14 cellular contexts compared by ENCODE assay signal in the genomic region with DNA sequence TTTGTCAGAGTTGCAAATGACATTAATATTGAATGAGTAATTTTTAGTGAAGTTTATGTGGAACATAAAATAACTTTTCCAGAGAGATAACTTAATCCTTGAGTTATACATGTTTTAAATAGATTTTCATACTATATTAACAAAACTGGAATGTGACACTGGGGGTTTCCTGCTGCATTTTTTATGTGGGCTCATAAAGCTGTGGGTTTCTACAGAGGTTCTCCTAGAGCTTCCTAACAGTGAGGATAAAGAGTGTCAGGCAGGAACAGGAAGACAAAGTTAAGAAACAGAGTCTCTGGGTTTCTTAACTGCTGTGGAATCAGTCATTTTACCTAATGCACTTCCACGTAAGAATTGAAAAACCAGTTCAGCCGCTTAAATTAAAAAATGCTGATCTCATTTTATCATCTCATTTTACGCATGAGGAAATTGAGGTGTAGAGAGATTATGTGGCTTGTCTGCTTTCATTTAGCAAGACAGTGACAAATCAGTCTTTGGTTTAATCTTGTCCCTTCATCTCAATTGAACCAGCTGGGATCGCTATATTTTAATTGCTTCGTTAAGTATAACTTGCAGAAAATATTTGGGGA. TPM values are rescaled to one million over a fixed set of nuclear protein-coding genes. Genes with fewer than 3 reads are reported as not detected.
DNase-seq lines count a peak whose midpoint lies in the region; TF ChIP-seq lines count a peak whose summit lies in the region.
"Had no signal": no experiment of that assay in that cellular context is flagged by ENCODE, and none has a peak within 500 bp of the region (broad histone marks: within the 10 kb centered on the region; RNA-seq: fewer than 3 reads in every experiment).

No MANE protein-coding gene starts in this region.

- DNase-seq in HL-60 (ENCODE audit: low read depth in 1 of 2, low spot score in 1 of 2) (peak in 1 of 2 experiments; percentile 13), NCI-H1048 (lab: John Stamatoyannopoulos, UW) (peak; percentile 38), epithelial cell of esophagus (ENCODE audit: low read depth) (peak; percentile 85), retina (peak; percentile 43), cerebellar nuclear complex (lab: John Stamatoyannopoulos, UW) (no peak), GM23248 (no peak), sigmoid colon (no peak)
- DNase-seq: activated CD4-positive, CD25-positive, alpha-beta regulatory T cell treated with anti-CD3 and anti-CD28 coated beads, Interleukin-2, amount 50 U/mL, for 72 hours; activated CD8-positive, alpha-beta memory T cell treated with anti-CD3 and anti-CD28 coated beads, Interleukin-2, amount 50 U/mL, for 4 hours; activated naive CD4-positive, alpha-beta T cell treated with anti-CD3 and anti-CD28 coated beads for 36 hours; NCI-H1417; NCI-H345; T-cell had no signal

- intact Hi-C loops in sigmoid colon (cut with DNase I), result no loop called here

- 96 to 99% methylated on average over 5 of the region's 5 CpGs for WGBS in GM23248 (ENCODE audit: low coverage in 1 of 2, low lambda C conversion rate in 2 of 2, missing lambda C conversion rate in 2 of 2), 2 experiments
- WGBS in sigmoid colon, 2 donors, result 64 to 69% methylated on average over 5 of the region's 5 CpGs

- H3K4me3 ChIP-seq in HL-60 (replicated peaks; ENCODE audit: insufficient read depth, low read length) (no peak overlapping the region), epithelial cell of esophagus (ENCODE audit: low read length) (no peak overlapping the region), GM23248 (no peak overlapping the region), sigmoid colon (no peak overlapping the region)
- H3K4me3 ChIP-seq: BLaER1 had no signal

- H3K27ac ChIP-seq in HL-60 (replicated peaks), result peak overlapping the region; percentile 1; the same call in 1 of the 2 replicates
- H3K27ac ChIP-seq in GM23248, result no peak overlapping the region
- H3K27ac ChIP-seq in sigmoid colon, result no peak overlapping the region
- H3K27ac ChIP-seq: BLaER1 had no signal

- no peaks in the 10 kb centered on the region for H4K20me1 ChIP-seq in GM23248 (ENCODE audit: insufficient read depth)
- H4K20me1 ChIP-seq: BLaER1 had no signal

- H3K36me3 ChIP-seq in GM23248 (ENCODE audit: low read depth), result no peaks in the 10 kb centered on the region
- H3K36me3 ChIP-seq in sigmoid colon, result no peaks in the 10 kb centered on the region
- H3K36me3 ChIP-seq: BLaER1 had no signal

- TF ChIP-seq CTCF in HL-60 (IDR thresholded peaks at IDR 0.05; ENCODE audit: insufficient read depth, low read length) (no peak), epithelial cell of esophagus (IDR thresholded peaks at IDR 0.05; ENCODE audit: insufficient read depth, low read depth, low read length, missing control alignments) (no peak), sigmoid colon (IDR thresholded peaks at IDR 0.05) (no peak)

- no peak for TF ChIP-seq EP300 in sigmoid colon (IDR thresholded peaks at IDR 0.05)

- H3K79me2 ChIP-seq in GM23248 (ENCODE audit: insufficient read depth), result no peaks in the 10 kb centered on the region

- H3K9me3 ChIP-seq in GM23248 (ENCODE audit: low read depth), result no peaks in the 10 kb centered on the region
- H3K9me3 ChIP-seq in sigmoid colon, result no peaks in the 10 kb centered on the region
- H3K9me3 ChIP-seq: BLaER1 had no signal

- no peak overlapping the region for H3K9ac ChIP-seq in GM23248
- H3K9ac ChIP-seq: BLaER1 had no signal

- in situ Hi-C loops in GM23248 (cut with MboI), result no loop called here

- TF ChIP-seq POLR2A in sigmoid colon (IDR thresholded peaks at IDR 0.05), result no peak

- H3K27me3 ChIP-seq in HL-60 (ENCODE audit: insufficient read depth, poor library complexity, severe bottlenecking) (no peaks in the 10 kb centered on the region), GM23248 (replicated peaks; ENCODE audit: insufficient read depth) (no peaks in the 10 kb centered on the region), sigmoid colon (no peaks in the 10 kb centered on the region)
- H3K27me3 ChIP-seq: BLaER1 had no signal

- H2AFZ ChIP-seq in GM23248, result no peak overlapping the region

- H3K9me2 ChIP-seq in GM23248 (ENCODE audit: insufficient read depth), result 0 out of 2 replicates have a peak, but pooled peaks cover 3% of the 10 kb centered on the region

- no peak overlapping the region for H3K4me2 ChIP-seq in GM23248 (ENCODE audit: unreplicated experiment)
- H3K4me2 ChIP-seq: BLaER1 had no signal

- peaks cover 17% of the 10 kb centered on the region for H3F3A ChIP-seq in GM23248 (ENCODE audit: insufficient read depth)

- H3K4me1 ChIP-seq in GM23248 (ENCODE audit: insufficient read depth), result peaks cover 19% of the 10 kb centered on the region
- H3K4me1 ChIP-seq in sigmoid colon, result peaks cover 0 to 15% (median 9%) of the 10 kb centered on the region in 4 donors
- H3K4me1 ChIP-seq: BLaER1 had no signal

RNA-seq across cellular contexts. Expression of gene CD36, which starts 5.0 kb away (rescaled TPM):
- 1.3 TPM in 1 of 2 replicates, not detected in the other for total RNA-seq in GM23248 (2014; rRNA removed; shearing (Covaris generic))
- polyA plus RNA-seq in GM23248 (2016; fragmentation: Nextera tagmentation; extraction: Ambion mirVana) (0.48 and 0.53 TPM in 2 replicates), sigmoid colon (100 to 1,000 TPM in 1 of 3 donors, 10 to 100 TPM in 2; 21.6 to 126 (median 30.0) TPM)
- 100 to 1,000 TPM in 2 of 4 donors, 10 to 100 TPM in 2; 35.6 to 114 (median 82.4) TPM for total RNA-seq in sigmoid colon
- total RNA-seq: activated naive CD4-positive, alpha-beta T cell treated with anti-CD3 and anti-CD28 coated beads for 36 hours had no signal

Comparison
In these comparisons a context has a peak if more than half of its experiments do, and no peak if none do; other contexts are left out.
1. DNase-seq: peak in NCI-H1048 (single experiment), epithelial cell of esophagus (single experiment) and retina (single experiment); none in cerebellar nuclear complex (0 of 2), GM23248 (single experiment) and sigmoid colon (single experiment).
2. RNA of gene CD36, which starts 5.0 kb away (total RNA-seq): 35.6 to 114 TPM in sigmoid colon; 1.3 TPM in GM23248; every median in the first group is over 10 times any median in the second.